In the genomic region with DNA sequence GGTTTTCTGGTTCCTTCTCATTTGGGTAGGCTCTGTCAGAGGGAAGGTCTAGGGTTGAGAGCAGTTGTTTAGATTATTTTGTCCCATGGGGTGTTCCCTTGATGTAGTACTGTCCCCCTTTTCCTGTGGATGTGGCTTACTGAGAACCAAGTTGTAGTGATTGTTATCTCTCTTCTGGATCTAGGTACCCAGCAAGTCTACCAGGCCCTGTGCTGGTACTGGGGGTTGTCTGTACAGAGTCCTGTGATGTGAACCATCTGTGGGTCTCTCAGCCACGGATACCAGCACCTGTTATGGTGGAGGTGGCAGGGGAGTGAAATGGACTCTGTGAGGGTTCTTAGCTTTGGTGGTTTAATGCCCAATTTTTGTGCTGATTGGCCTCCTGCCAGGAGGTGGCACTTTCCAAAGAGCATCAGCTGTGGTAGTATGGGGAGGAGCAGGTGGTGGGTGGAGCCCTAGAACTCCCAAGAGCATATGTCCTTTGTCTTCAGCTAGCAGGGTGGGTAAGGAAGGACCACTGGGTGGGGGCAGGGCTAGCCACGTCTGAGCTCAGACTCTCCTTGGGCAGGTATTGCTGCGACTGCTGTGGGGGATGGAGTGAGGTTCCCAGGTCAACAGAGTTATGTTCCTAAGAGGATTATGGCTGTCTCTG, we compare ENCODE assay signal across 16 cellular contexts.
"Had no signal": no experiment of that assay in that cellular context is flagged by ENCODE, and none has a peak within 500 bp of the region (broad histone marks: within the 10 kb centered on the region; RNA-seq: fewer than 3 reads in every experiment).

No MANE protein-coding gene starts in this region.

- ATAC-seq: lower lobe of right lung had no signal

- H3K36me3 ChIP-seq: breast epithelium, lower lobe of right lung, tibial artery, uterus had no signal

- H3K27me3 Mint-ChIP-seq: activated CD4-positive, alpha-beta T cell treated with anti-CD3 and anti-CD28 coated beads, Interleukin-2, amount 10 ng/mL, durations not matched to agents 24 days and 14 days; activated naive CD8-positive, alpha-beta T cell treated with anti-CD3 and anti-CD28 coated beads for 36 hours; naive B cell had no signal

- H3K9me3 ChIP-seq: lower lobe of right lung, uterus had no signal

- H3K27me3 ChIP-seq: breast epithelium, tibial artery, uterus had no signal

- H3K27ac ChIP-seq: breast epithelium, lower lobe of right lung, parathyroid adenoma, tibial artery, uterus, VCaP had no signal

- H3K9ac ChIP-seq: parathyroid adenoma had no signal

- H3K4me3 ChIP-seq: breast epithelium, lower lobe of right lung, tibial artery, uterus had no signal

- H2AFZ ChIP-seq: parathyroid adenoma had no signal

- H3K4me1 ChIP-seq: breast epithelium, lower lobe of right lung, parathyroid adenoma, tibial artery, uterus had no signal

- H3K4me3 Mint-ChIP-seq: activated CD4-positive, alpha-beta T cell treated with anti-CD3 and anti-CD28 coated beads, Interleukin-2, amount 10 ng/mL, durations not matched to agents 24 days and 14 days; activated naive CD8-positive, alpha-beta T cell treated with anti-CD3 and anti-CD28 coated beads for 36 hours had no signal

- H3K79me2 ChIP-seq: parathyroid adenoma had no signal

- H3K27ac Mint-ChIP-seq: activated CD4-positive, alpha-beta T cell treated with anti-CD3 and anti-CD28 coated beads, Interleukin-2, amount 10 ng/mL, durations not matched to agents 24 days and 14 days; activated naive CD8-positive, alpha-beta T cell treated with anti-CD3 and anti-CD28 coated beads for 36 hours had no signal

- DNase-seq: activated CD4-positive, alpha-beta T cell treated with anti-CD3 and anti-CD28 coated beads, Interleukin-2, amount 10 ng/mL, durations not matched to agents 24 days and 14 days; activated effector memory CD4-positive, alpha-beta T cell treated with anti-CD3 and anti-CD28 coated beads, Interleukin-2, amount 50 U/mL, for 16 hours; activated naive CD8-positive, alpha-beta T cell treated with anti-CD3 and anti-CD28 coated beads for 36 hours; activated T-cell treated with anti-CD3 and anti-CD28 coated beads, Interleukin-2, amount 50 U/mL, for 1 hour; anterior cingulate cortex; dermis blood vessel endothelial cell; hippocampal formation; lower lobe of right lung; midbrain; naive B cell; retina; tibial artery; uterus had no signal
